22 cellular contexts compared by ENCODE assay signal in genomic region chr3:104887069-104887468, GRCh38.
DNase-seq lines count a peak whose midpoint lies in the region; ATAC-seq and TF ChIP-seq lines count a peak whose summit lies in the region.
"Had no signal": no experiment of that assay in that cellular context is flagged by ENCODE, and none has a peak within 500 bp of the region (broad histone marks: within the 10 kb centered on the region; RNA-seq: fewer than 3 reads in every experiment).

No MANE protein-coding gene starts in this region.

- H3K9me3 Mint-ChIP-seq in stimulated activated naive CD8-positive, alpha-beta T cell treated with anti-CD3 and anti-CD28 coated beads, Interleukin-15, amount 100 ng/mL, for 72 hours, result peaks cover 0 to 7% of the 10 kb centered on the region in 2 donors
- no peaks in the 10 kb centered on the region for H3K9me3 Mint-ChIP-seq in activated CD8-positive, alpha-beta T cell treated with anti-CD3 and anti-CD28 coated beads for 36 hours

- H3K36me3 Mint-ChIP-seq in activated CD8-positive, alpha-beta T cell treated with anti-CD3 and anti-CD28 coated beads for 36 hours (ENCODE audit: low read depth), result no peaks in the 10 kb centered on the region

- no peak overlapping the region for H3K4me3 Mint-ChIP-seq in stimulated activated naive CD8-positive, alpha-beta T cell treated with anti-CD3 and anti-CD28 coated beads, Interleukin-15, amount 100 ng/mL, for 72 hours
- no peak overlapping the region for H3K4me3 Mint-ChIP-seq in activated CD8-positive, alpha-beta T cell treated with anti-CD3 and anti-CD28 coated beads for 36 hours
- H3K4me3 Mint-ChIP-seq: natural killer cell had no signal

- no peak overlapping the region for H3K27ac Mint-ChIP-seq in stimulated activated naive CD8-positive, alpha-beta T cell treated with anti-CD3 and anti-CD28 coated beads, Interleukin-15, amount 100 ng/mL, for 72 hours
- H3K27ac Mint-ChIP-seq in activated CD8-positive, alpha-beta T cell treated with anti-CD3 and anti-CD28 coated beads for 36 hours, result no peak overlapping the region
- H3K27ac Mint-ChIP-seq: natural killer cell, progenitor cell of endocrine pancreas had no signal

- no peak overlapping the region for H3K4me3 ChIP-seq in HL-60 (replicated peaks; ENCODE audit: insufficient read depth, low read length)
- H3K4me3 ChIP-seq: SJCRH30, uterus had no signal

- no peaks in the 10 kb centered on the region for H3K4me1 Mint-ChIP-seq in stimulated activated naive CD8-positive, alpha-beta T cell treated with anti-CD3 and anti-CD28 coated beads, Interleukin-15, amount 100 ng/mL, for 72 hours
- no peaks in the 10 kb centered on the region for H3K4me1 Mint-ChIP-seq in activated CD8-positive, alpha-beta T cell treated with anti-CD3 and anti-CD28 coated beads for 36 hours (ENCODE audit: low read depth)
- H3K4me1 Mint-ChIP-seq: natural killer cell had no signal

- TF ChIP-seq CTCF in HL-60 (IDR thresholded peaks at IDR 0.05; ENCODE audit: insufficient read depth, low read length), result no peak
- no peak for TF ChIP-seq CTCF in activated CD8-positive, alpha-beta T cell treated with anti-CD3 and anti-CD28 coated beads for 36 hours (IDR thresholded peaks at IDR 0.05)

- H3K27me3 ChIP-seq in HL-60 (ENCODE audit: insufficient read depth, poor library complexity, severe bottlenecking), result no peaks in the 10 kb centered on the region
- H3K27me3 ChIP-seq: SJCRH30, uterus had no signal

- CTCF ChIA-PET in activated CD8-positive, alpha-beta T cell treated with anti-CD3 and anti-CD28 coated beads for 36 hours (lab: Charles Lee), result no interaction called here

- POLR2A ChIA-PET in activated CD8-positive, alpha-beta T cell treated with anti-CD3 and anti-CD28 coated beads for 36 hours (lab: Charles Lee), result no interaction called here

- DNase-seq in ELR (ENCODE audit: low read depth) (peak; percentile 65), HL-60 (ENCODE audit: low read depth in 1 of 2, low spot score in 1 of 2) (peak; percentile 40 to 46), SKM-1 (lab: John Stamatoyannopoulos, UW; ENCODE audit: unreplicated experiment) (peak; percentile 63), iris pigment epithelial cell (ENCODE audit: low read depth) (peak; percentile 39)
- no peak for DNase-seq in stimulated activated naive CD8-positive, alpha-beta T cell treated with anti-CD3 and anti-CD28 coated beads, Interleukin-15, amount 100 ng/mL, for 72 hours
- DNase-seq in activated CD8-positive, alpha-beta T cell treated with anti-CD3 and anti-CD28 coated beads for 36 hours, result no peak
- DNase-seq: activated CD4-positive, alpha-beta T cell treated with anti-CD3 and anti-CD28 coated beads for 1 hour; activated effector memory CD4-positive, alpha-beta T cell treated with Interleukin-2 at 50 U/mL for 16 hours; amniotic stem cell; effector CD8-positive, alpha-beta T cell; islet precursor cell; Karpas-422; mesenchymal stem cell; natural killer cell; NCI-H1694 treated with DMSO at 0.1 percent for 48 hours; SJCRH30; stimulated activated CD4-positive, alpha-beta T cell treated with anti-CD3 and anti-CD28 coated beads, Interleukin-4, amount 100 ng/mL, for 1 hour; T1000; uterus had no signal

- no peak for ATAC-seq in stimulated activated naive CD8-positive, alpha-beta T cell treated with anti-CD3 and anti-CD28 coated beads, Interleukin-15, amount 100 ng/mL, for 72 hours
- ATAC-seq in activated CD8-positive, alpha-beta T cell treated with anti-CD3 and anti-CD28 coated beads for 36 hours, result no peak
- ATAC-seq in GM18867 (IDR thresholded peaks at IDR 0.05; ENCODE audit: unreplicated experiment) (no peak), HG02885 (IDR thresholded peaks at IDR 0.05; ENCODE audit: poor library complexity, unreplicated experiment) (no peak)
- ATAC-seq: natural killer cell had no signal

- H3K27me3 Mint-ChIP-seq in stimulated activated naive CD8-positive, alpha-beta T cell treated with anti-CD3 and anti-CD28 coated beads, Interleukin-15, amount 100 ng/mL, for 72 hours, result no peaks in the 10 kb centered on the region
- no peaks in the 10 kb centered on the region for H3K27me3 Mint-ChIP-seq in activated CD8-positive, alpha-beta T cell treated with anti-CD3 and anti-CD28 coated beads for 36 hours
- H3K27me3 Mint-ChIP-seq: progenitor cell of endocrine pancreas had no signal

- intact Hi-C loops in activated CD8-positive, alpha-beta T cell treated with anti-CD3 and anti-CD28 coated beads for 36 hours (cut with micrococcal nuclease), result no loop called here

- peak overlapping the region; percentile 86 for H3K27ac ChIP-seq in HL-60 (replicated peaks)
- H3K27ac ChIP-seq: SJCRH30, uterus had no signal

Comparison
In these comparisons a context has a peak if more than half of its experiments do, and no peak if none do; other contexts are left out.
1. DNase-seq: peak in ELR (single experiment), HL-60 (2 of 2), SKM-1 (single experiment) and iris pigment epithelial cell (single experiment); none in stimulated activated naive CD8-positive, alpha-beta T cell treated with anti-CD3 and anti-CD28 coated beads, Interleukin-15, amount 100 ng/mL, for 72 hours (0 of 2) and activated CD8-positive, alpha-beta T cell treated with anti-CD3 and anti-CD28 coated beads for 36 hours (single experiment).